In genomic region chr10:34895977-34896376, GRCh38 we compare ENCODE assay signal across 9 cellular contexts.
"Had no signal": no experiment of that assay in that cellular context is flagged by ENCODE, and none has a peak within 500 bp of the region (broad histone marks: within the 10 kb centered on the region; RNA-seq: fewer than 3 reads in every experiment).

No MANE protein-coding gene starts in this region.

- DNase-seq: GM23248, GOT3, H7, H9, HCEC 1CT, HFFc6 had no signal

- H3K27ac ChIP-seq: GM23248 had no signal

- H3K4me3 ChIP-seq: GM23248, GM23338, HAP-1 had no signal

- H3K36me3 ChIP-seq: HAP-1 had no signal

- H3K9me3 ChIP-seq: HAP-1 had no signal

- H3K4me1 ChIP-seq: HAP-1 had no signal

- ATAC-seq: GM23338, HCT116 had no signal
